ENCODE assay signal across 10 cellular contexts in the genomic region with DNA sequence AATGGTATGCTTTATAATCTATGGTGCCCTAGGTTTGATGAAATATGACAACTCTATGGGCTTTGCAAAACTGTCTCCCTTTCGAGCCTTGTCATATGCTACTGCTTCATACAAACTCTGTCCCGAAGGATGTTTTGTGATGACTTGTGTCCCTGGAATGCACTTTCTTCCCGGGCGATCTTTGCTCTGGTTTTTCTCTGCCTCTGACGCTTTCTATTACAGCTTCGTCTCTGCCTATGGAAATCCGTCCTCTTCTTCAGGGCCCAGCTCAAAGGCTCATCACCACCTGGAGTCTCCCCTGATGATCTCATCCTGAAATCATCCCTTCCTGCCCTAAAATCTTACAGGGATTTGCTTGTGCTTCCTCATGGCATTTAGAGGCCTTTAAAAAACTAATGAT.
DNase-seq lines count a peak whose midpoint lies in the region; ATAC-seq and TF ChIP-seq lines count a peak whose summit lies in the region.
"Had no signal": no experiment of that assay in that cellular context is flagged by ENCODE, and none has a peak within 500 bp of the region (broad histone marks: within the 10 kb centered on the region; RNA-seq: fewer than 3 reads in every experiment).

No MANE protein-coding gene starts in this region.

- H3K27ac ChIP-seq in SJSA1: peak overlapping the region; percentile 90
- H3K27ac ChIP-seq in sigmoid colon: peak overlapping the region in 3 of 4 donors; percentile 2 to 52 (median 43)
- H3K27ac ChIP-seq: pancreas had no signal

- TF ChIP-seq EP300 in sigmoid colon (IDR thresholded peaks at IDR 0.05): peak in 1 of 4 donors; percentile 29

- TF ChIP-seq CTCF in fibroblast of the aortic adventitia (IDR thresholded peaks at IDR 0.05; ENCODE audit: insufficient read depth, low read length) (no peak), sigmoid colon (IDR thresholded peaks at IDR 0.05) (no peak), GM20000 (IDR thresholded peaks at IDR 0.05; ENCODE audit: extremely low read depth, missing control alignments) (no peak)

- no peaks in the 10 kb centered on the region for H3K9me3 ChIP-seq in SJSA1 (replicated peaks)
- H3K9me3 ChIP-seq in sigmoid colon: no peaks in the 10 kb centered on the region
- H3K9me3 ChIP-seq: pancreas had no signal

- intact Hi-C loops in sigmoid colon (cut with DNase I): no loop called here

- DNase-seq in H7 (peak; percentile 59), SJSA1 (ENCODE audit: low read depth in 1 of 2, low spot score in 2 of 2) (peak; percentile 86 to 89), fibroblast of the aortic adventitia (ENCODE audit: low read depth) (peak; percentile 77), sigmoid colon (peak; percentile 72), left lobe of liver (ENCODE audit: low spot score) (no peak), GM20000 (ENCODE audit: low spot score) (no peak)
- DNase-seq: NCI-H446, pancreas had no signal

- H3K4me1 ChIP-seq in SJSA1 (replicated peaks) (peaks cover 24% of the 10 kb centered on the region), sigmoid colon (peaks cover 0 to 13% (median 10%) of the 10 kb centered on the region in 4 donors)
- H3K4me1 ChIP-seq: pancreas had no signal

- H3K27me3 ChIP-seq in H7 (ENCODE audit: control insufficient read depth, insufficient read depth, low read length) (no peaks in the 10 kb centered on the region), SJSA1 (replicated peaks) (no peaks in the 10 kb centered on the region), sigmoid colon (no peaks in the 10 kb centered on the region)
- H3K27me3 ChIP-seq: pancreas had no signal

- 75 to 80% methylated on average over 7 of the region's 7 CpGs for WGBS in sigmoid colon, 2 donors

- H3K4me3 ChIP-seq in H7 (ENCODE audit: insufficient read depth, low read depth, low read length): no peak overlapping the region
- H3K4me3 ChIP-seq in SJSA1: no peak overlapping the region
- H3K4me3 ChIP-seq in fibroblast of the aortic adventitia (ENCODE audit: low read depth, low read length): no peak overlapping the region
- no peak overlapping the region for H3K4me3 ChIP-seq in sigmoid colon
- H3K4me3 ChIP-seq: pancreas had no signal

- TF ChIP-seq POLR2A in sigmoid colon (IDR thresholded peaks at IDR 0.05): no peak

- ATAC-seq in HG03378 (IDR thresholded peaks at IDR 0.05; ENCODE audit: unreplicated experiment) (no peak), left lobe of liver (no peak), HG02763 (IDR thresholded peaks at IDR 0.05; ENCODE audit: unreplicated experiment) (no peak)

- H3K36me3 ChIP-seq in H7 (replicated peaks; ENCODE audit: control insufficient read depth, insufficient read depth, low read length) (no peaks in the 10 kb centered on the region), SJSA1 (no peaks in the 10 kb centered on the region), sigmoid colon (no peaks in the 10 kb centered on the region)
- H3K36me3 ChIP-seq: pancreas had no signal

Comparison
In these comparisons a context has a peak if more than half of its experiments do, and no peak if none do; other contexts are left out.
1. DNase-seq: peak in H7 (single experiment), SJSA1 (2 of 2), fibroblast of the aortic adventitia (single experiment) and sigmoid colon (single experiment); none in left lobe of liver (single experiment) and GM20000 (single experiment).